In the genomic region with DNA sequence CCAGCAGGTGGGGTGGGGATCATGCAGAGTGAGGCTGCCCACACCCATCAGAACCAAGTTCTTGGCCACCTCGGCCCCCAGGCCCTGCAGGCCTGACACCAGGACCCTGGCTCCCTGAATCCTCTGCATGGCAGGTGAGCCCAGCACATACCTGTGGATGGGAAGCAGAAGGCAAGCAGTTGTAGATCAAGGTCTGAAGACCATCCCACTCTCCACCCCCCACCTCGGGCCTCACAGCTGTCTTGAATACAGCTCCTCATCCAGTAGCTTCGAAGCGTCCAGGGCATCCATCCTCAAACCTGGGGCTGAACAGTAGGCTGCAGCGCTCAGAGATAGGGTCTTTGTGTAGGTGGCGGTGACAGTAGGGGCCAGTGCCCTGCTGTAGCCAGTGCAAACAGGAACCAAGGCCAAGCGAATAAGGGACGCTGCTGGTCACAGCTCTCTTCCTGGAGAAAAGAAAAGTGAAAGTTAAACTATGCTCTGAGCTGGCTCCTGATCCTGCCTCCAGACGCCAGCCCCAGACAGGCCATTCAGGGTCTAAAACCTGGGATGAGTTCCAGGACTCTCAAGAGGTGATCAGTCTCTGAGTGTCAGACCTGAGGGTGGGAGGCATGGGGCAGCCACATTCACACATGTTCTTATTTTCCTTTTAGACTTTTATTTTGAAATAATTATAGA, we compare ENCODE assay signal across 8 cellular contexts. TPM values are rescaled to one million over a fixed set of nuclear protein-coding genes. Genes with fewer than 3 reads are reported as not detected.
DNase-seq lines count a peak whose midpoint lies in the region; ATAC-seq and TF ChIP-seq lines count a peak whose summit lies in the region.

A gene with protein sequence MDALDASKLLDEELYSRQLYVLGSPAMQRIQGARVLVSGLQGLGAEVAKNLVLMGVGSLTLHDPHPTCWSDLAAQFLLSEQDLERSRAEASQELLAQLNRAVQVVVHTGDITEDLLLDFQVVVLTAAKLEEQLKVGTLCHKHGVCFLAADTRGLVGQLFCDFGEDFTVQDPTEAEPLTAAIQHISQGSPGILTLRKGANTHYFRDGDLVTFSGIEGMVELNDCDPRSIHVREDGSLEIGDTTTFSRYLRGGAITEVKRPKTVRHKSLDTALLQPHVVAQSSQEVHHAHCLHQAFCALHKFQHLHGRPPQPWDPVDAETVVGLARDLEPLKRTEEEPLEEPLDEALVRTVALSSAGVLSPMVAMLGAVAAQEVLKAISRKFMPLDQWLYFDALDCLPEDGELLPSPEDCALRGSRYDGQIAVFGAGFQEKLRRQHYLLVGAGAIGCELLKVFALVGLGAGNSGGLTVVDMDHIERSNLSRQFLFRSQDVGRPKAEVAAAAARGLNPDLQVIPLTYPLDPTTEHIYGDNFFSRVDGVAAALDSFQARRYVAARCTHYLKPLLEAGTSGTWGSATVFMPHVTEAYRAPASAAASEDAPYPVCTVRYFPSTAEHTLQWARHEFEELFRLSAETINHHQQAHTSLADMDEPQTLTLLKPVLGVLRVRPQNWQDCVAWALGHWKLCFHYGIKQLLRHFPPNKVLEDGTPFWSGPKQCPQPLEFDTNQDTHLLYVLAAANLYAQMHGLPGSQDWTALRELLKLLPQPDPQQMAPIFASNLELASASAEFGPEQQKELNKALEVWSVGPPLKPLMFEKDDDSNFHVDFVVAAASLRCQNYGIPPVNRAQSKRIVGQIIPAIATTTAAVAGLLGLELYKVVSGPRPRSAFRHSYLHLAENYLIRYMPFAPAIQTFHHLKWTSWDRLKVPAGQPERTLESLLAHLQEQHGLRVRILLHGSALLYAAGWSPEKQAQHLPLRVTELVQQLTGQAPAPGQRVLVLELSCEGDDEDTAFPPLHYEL (minus strand): TSS at position 457 of the 678 bp plus-strand sequence. CDS start 166 bp downstream, at position 291.

- H4K20me1 ChIP-seq in DND-41 (ENCODE audit: insufficient read depth, low read length) (no peaks in the 10 kb centered on the region), GM23248 (ENCODE audit: insufficient read depth) (no peaks in the 10 kb centered on the region), OCI-LY7 (ENCODE audit: insufficient read depth, low read length) (no peaks in the 10 kb centered on the region)

- BruUV-seq in OCI-LY7 (replicated peaks; lab: Mats Ljungman, UMichigan), result no TSS peak

- H3K27ac ChIP-seq in DND-41 (ENCODE audit: low read length), result peak within 1 kb of the TSS; percentile 87
- peak within 1 kb of the TSS; percentile 59 for H3K27ac ChIP-seq in GM23248
- no peak within 1 kb of the TSS for H3K27ac ChIP-seq in OCI-LY7 (ENCODE audit: low read depth, low read length, poor library complexity, severe bottlenecking)

- DNase-seq in DND-41, result peak; percentile 66
- peak; percentile 90 for DNase-seq in GM23248
- DNase-seq in OCI-LY7 (ENCODE audit: low spot score), result no peak
- DNase-seq in astrocyte of the spinal cord (ENCODE audit: low read depth, low spot score), result peak; percentile 84
- peak; percentile 75 for DNase-seq in iris pigment epithelial cell (ENCODE audit: low read depth)
- peak; percentile 5 to 17 for DNase-seq in stimulated activated CD4-positive, alpha-beta T cell treated with anti-CD3 and anti-CD28 coated beads, Interleukin-4, amount 100 ng/mL, for 4 hours
- no peak for DNase-seq in NCI-H345 treated with DMSO at 0.1 percent for 48 hours (lab: John Stamatoyannopoulos, UW; ENCODE audit: unreplicated experiment)

- peak within 1 kb of the TSS; percentile 61 for H3K9ac ChIP-seq in DND-41 (ENCODE audit: low read depth, low read length)
- H3K9ac ChIP-seq in GM23248, result peak within 1 kb of the TSS; percentile 84

- peaks cover 26% of the 10 kb centered on the region for H3K4me1 ChIP-seq in DND-41 (ENCODE audit: insufficient read depth, low read length)
- H3K4me1 ChIP-seq in GM23248 (ENCODE audit: insufficient read depth), result peaks cover 13% of the 10 kb centered on the region
- H3K4me1 ChIP-seq in OCI-LY7 (ENCODE audit: insufficient read depth, low read length, poor library complexity, severe bottlenecking), result peaks cover 19% of the 10 kb centered on the region

- CTCF ChIA-PET in OCI-LY7 (lab: Charles Lee; ENCODE audit: unreplicated experiment), result interaction anchor here (0.6 to 1.2 kb wide), 2 partner anchors 8 to 10 kb away, joined by 3 to 5 read pairs; a partner anchor contains a TSS

- TF ChIP-seq CTCF in DND-41 (IDR thresholded peaks at IDR 0.05; ENCODE audit: borderline replicate concordance, extremely low read depth, low read length, poor library complexity, severe bottlenecking) (no peak), OCI-LY7 (conservative IDR thresholded peaks at IDR 0.05; ENCODE audit: low read length) (no peak), astrocyte of the spinal cord (IDR thresholded peaks at IDR 0.05; ENCODE audit: low read depth, low read length) (no peak)

- intact Hi-C loops in OCI-LY7 (cut with micrococcal nuclease; ENCODE audit: unreplicated experiment), result no loop called here

- H2AFZ ChIP-seq in DND-41 (ENCODE audit: low read depth, low read length) (peak within 1 kb of the TSS; percentile 88), GM23248 (peak within 1 kb of the TSS; percentile 93), OCI-LY7 (ENCODE audit: low read length) (peak within 1 kb of the TSS; percentile 56)

- H3K9me3 ChIP-seq in DND-41 (ENCODE audit: insufficient read depth, low read length, severe bottlenecking) (no peaks in the 10 kb centered on the region), GM23248 (ENCODE audit: low read depth) (no peaks in the 10 kb centered on the region), OCI-LY7 (ENCODE audit: low read length) (no peaks in the 10 kb centered on the region)

- 8 to 9% methylated on average over 9 of the region's 9 CpGs for WGBS in GM23248 (ENCODE audit: low coverage in 1 of 2, low lambda C conversion rate in 2 of 2, missing lambda C conversion rate in 2 of 2), 2 experiments

- H3K36me3 ChIP-seq in DND-41 (ENCODE audit: insufficient read depth, low read length) (peaks cover 22% of the 10 kb centered on the region), GM23248 (ENCODE audit: low read depth) (no peaks in the 10 kb centered on the region), OCI-LY7 (ENCODE audit: insufficient read depth, low read length) (no peaks in the 10 kb centered on the region)

- ATAC-seq in DND-41 (ENCODE audit: insufficient read depth, low read depth) (peak; percentile 95), GM21360 (IDR thresholded peaks at IDR 0.05; ENCODE audit: unreplicated experiment) (no peak)

- H3K9me2 ChIP-seq in GM23248 (ENCODE audit: insufficient read depth) (no peaks in the 10 kb centered on the region), OCI-LY7 (ENCODE audit: insufficient read depth, low read length) (no peaks in the 10 kb centered on the region)

- H3K4me3 ChIP-seq in DND-41 (ENCODE audit: low read depth in 1 of 2, low read length in 2 of 2) (peak within 1 kb of the TSS; percentile 9 to 60; a peak in 3 of 4 replicates), GM23248 (peak within 1 kb of the TSS; percentile 75), OCI-LY7 (ENCODE audit: low read depth, low read length, poor library complexity, severe bottlenecking) (peak within 1 kb of the TSS; percentile 27), astrocyte of the spinal cord (ENCODE audit: low read depth, low read length) (peak within 1 kb of the TSS; percentile 41)

- in situ Hi-C loops in GM23248 (cut with MboI), result no loop called here
- in situ Hi-C loops in astrocyte of the spinal cord (cut with HindIII; ENCODE audit: low sequenced_read_pairs), result no loop called here

- POLR2A ChIA-PET in OCI-LY7 (lab: Charles Lee), result interaction anchor here (0.6 to 1.5 kb wide), 3 partner anchors 9 to 122 kb away, joined by 3 to 6 read pairs (median 6); a partner anchor contains a TSS

- H3K4me2 ChIP-seq in DND-41 (ENCODE audit: insufficient read depth, low read length) (peak within 1 kb of the TSS; percentile 71), GM23248 (ENCODE audit: unreplicated experiment) (peak within 1 kb of the TSS; percentile 91), OCI-LY7 (ENCODE audit: low read length) (peak within 1 kb of the TSS; percentile 49)

- no peaks in the 10 kb centered on the region for H3K27me3 ChIP-seq in DND-41 (ENCODE audit: insufficient read depth, low read length, poor library complexity)
- H3K27me3 ChIP-seq in GM23248 (replicated peaks; ENCODE audit: insufficient read depth), result no peaks in the 10 kb centered on the region

- H3F3A ChIP-seq in GM23248 (ENCODE audit: insufficient read depth), result no peaks in the 10 kb centered on the region

- H3K79me2 ChIP-seq in DND-41 (ENCODE audit: insufficient read depth, low read length) (no peaks in the 10 kb centered on the region), GM23248 (ENCODE audit: insufficient read depth) (no peaks in the 10 kb centered on the region), OCI-LY7 (ENCODE audit: insufficient read depth, low read depth, low read length) (no peaks in the 10 kb centered on the region)

RNA-seq across cellular contexts. Expression of the gene that starts here (rescaled TPM):
- 35.7 and 41.6 TPM in 2 replicates for total RNA-seq in GM23248 (2014; rRNA removed; shearing (Covaris generic))
- 14.0 and 16.9 TPM in 2 replicates for polyA plus RNA-seq in GM23248 (2016; fragmentation: Nextera tagmentation; extraction: Ambion mirVana)
- 18.1 and 26.3 TPM in 2 replicates for total RNA-seq in OCI-LY7 (2014; rRNA removed; shearing (Covaris generic))
- 14.2 and 14.7 TPM in 2 replicates for total RNA-seq in OCI-LY7 (2022)

Comparison
In these comparisons a context has a peak if more than half of its experiments do, and no peak if none do; other contexts are left out.
1. DNase-seq: peak in DND-41 (single experiment), GM23248 (single experiment), astrocyte of the spinal cord (single experiment), iris pigment epithelial cell (single experiment) and stimulated activated CD4-positive, alpha-beta T cell treated with anti-CD3 and anti-CD28 coated beads, Interleukin-4, amount 100 ng/mL, for 4 hours (2 of 2); none in OCI-LY7 (single experiment) and NCI-H345 treated with DMSO at 0.1 percent for 48 hours (single experiment).
2. Peak in every context shown above with its lines, with median percentiles within 50 percentile points of each other: H2AFZ ChIP-seq, H3K4me2 ChIP-seq and H3K4me3 ChIP-seq.